In the genomic region with DNA sequence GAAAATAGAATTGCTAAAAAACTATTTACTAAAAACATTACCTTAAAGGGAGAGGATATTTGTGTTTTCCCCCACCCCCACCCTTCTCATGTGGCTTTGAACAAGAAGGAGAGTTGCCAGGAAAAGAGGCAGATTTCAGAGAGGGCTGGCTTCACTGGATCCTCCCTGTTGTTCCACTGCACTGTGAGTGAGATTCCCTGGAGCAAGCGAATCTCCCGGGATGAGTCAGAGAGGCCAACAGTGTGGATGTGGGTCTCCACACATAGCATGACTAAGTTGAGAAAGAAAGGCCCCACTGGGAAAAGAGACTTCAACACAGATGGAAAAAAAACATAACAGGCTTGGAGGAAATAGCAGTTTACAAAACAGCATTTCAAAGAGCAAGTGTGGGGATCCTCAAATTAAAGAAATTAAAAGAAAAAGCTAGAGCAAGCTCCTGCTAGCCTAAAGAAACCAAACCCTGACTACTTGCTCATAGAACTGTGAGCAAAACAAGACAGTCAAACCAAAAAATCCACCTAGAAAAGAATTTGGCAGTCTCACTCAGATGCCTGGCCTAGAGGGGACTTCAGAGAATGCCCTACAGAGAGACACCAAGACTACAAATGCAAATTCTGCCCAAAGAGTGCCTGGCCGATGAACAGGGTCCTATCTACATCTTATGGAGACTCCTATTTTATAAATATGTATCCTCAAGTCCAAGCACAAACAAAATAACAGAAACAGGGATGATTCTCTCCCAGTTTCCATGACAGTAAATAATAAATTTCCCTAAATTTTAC, we compare ENCODE assay signal across 9 cellular contexts. TPM values are rescaled to one million over a fixed set of nuclear protein-coding genes. Genes with fewer than 3 reads are reported as not detected.
A peak's percentile ranks its signal among the peaks of the same experiment; 100 is the strongest.
DNase-seq lines count a peak whose midpoint lies in the region; ATAC-seq, FAIRE-seq and TF ChIP-seq lines count a peak whose summit lies in the region.
"Had no signal": no experiment of that assay in that cellular context is flagged by ENCODE, and none has a peak within 500 bp of the region (broad histone marks: within the 10 kb centered on the region; RNA-seq: fewer than 3 reads in every experiment).

No MANE protein-coding gene starts in this region.

- H4K20me1 ChIP-seq in HCT116 (ENCODE audit: insufficient read depth) (no peaks in the 10 kb centered on the region), astrocyte (ENCODE audit: insufficient read depth, low read length) (peaks cover 16% of the 10 kb centered on the region)

- peaks cover 55% of the 10 kb centered on the region for H3K4me1 Mint-ChIP-seq in astrocyte (ENCODE audit: low read depth, unreplicated experiment)

- no peaks in the 10 kb centered on the region for H3K9me2 ChIP-seq in HCT116 (ENCODE audit: insufficient read depth)

- H2AFZ ChIP-seq in HCT116 (ENCODE audit: low read depth, low read length, poor library complexity, severe bottlenecking) = no peak overlapping the region
- no peak overlapping the region for H2AFZ ChIP-seq in astrocyte (ENCODE audit: low read depth, low read length)

- intact Hi-C loops in HCT116 (cut with micrococcal nuclease) = loop anchor here (5.0 kb wide), 3 partner anchors 59 to 279 kb away; no protein-coding TSS in a partner anchor

- ATAC-seq in HCT116 = peak; percentile 13; the same call in 1 of the 2 replicates
- no peak for ATAC-seq in GM18858 (IDR thresholded peaks at IDR 0.05; ENCODE audit: unreplicated experiment)
- no peak for ATAC-seq in HG02763 (IDR thresholded peaks at IDR 0.05; ENCODE audit: unreplicated experiment)

- peak; percentile 82 for FAIRE-seq in astrocyte (lab: Jason Lieb, UNC)

- peak overlapping the region; percentile 84 to 89; a peak in 3 of 4 replicates for H3K4me3 ChIP-seq in HCT116 (replicated peaks in 1 of 2; ENCODE audit: low read depth in 1 of 2, low read length in 2 of 2)
- peak overlapping the region; percentile 90 for H3K4me3 ChIP-seq in astrocyte (ENCODE audit: insufficient read depth, low read depth, low read length)
- H3K4me3 ChIP-seq in right atrium auricular region = peak overlapping the region; percentile 75 to 88
- H3K4me3 ChIP-seq in stomach smooth muscle (ENCODE audit: low read length in 2 of 2) = peak overlapping the region; percentile 89 to 98

- H3K27me3 Mint-ChIP-seq in astrocyte (ENCODE audit: low read depth, unreplicated experiment) = no peaks in the 10 kb centered on the region

- DNase-seq in HCT116 (ENCODE audit: low read depth, low spot score) (peak; percentile 54), astrocyte (ENCODE audit: low read depth) (peak; percentile 96), right atrium auricular region (ENCODE audit: low spot score) (peak; percentile 74), NCI-H345 (lab: John Stamatoyannopoulos, UW) (no peak)
- DNase-seq in stimulated activated CD4-positive, alpha-beta T cell treated with anti-CD3 and anti-CD28 coated beads, Interleukin-1b, Interleukin-23, amount 100 ng/mL, for 48 hours = no peak
- DNase-seq: occipital lobe had no signal

- no peaks in the 10 kb centered on the region for H3K9me3 Mint-ChIP-seq in astrocyte (ENCODE audit: unreplicated experiment)

- H3K9me3 ChIP-seq in HCT116 (ENCODE audit: control insufficient read depth in 1 of 2, insufficient read depth in 1 of 2, low read depth in 1 of 2, low read length in 2 of 2) (no peaks in the 10 kb centered on the region), astrocyte (ENCODE audit: insufficient read depth, low read depth, low read length) (no peaks in the 10 kb centered on the region), right atrium auricular region (no peaks in the 10 kb centered on the region), stomach smooth muscle (ENCODE audit: control insufficient read depth in 2 of 2, low read length in 2 of 2) (no peaks in the 10 kb centered on the region)

- H3K27me3 ChIP-seq in HCT116 (ENCODE audit: insufficient read depth, low read length) (no peaks in the 10 kb centered on the region), astrocyte (ENCODE audit: insufficient read depth, low read length) (no peaks in the 10 kb centered on the region), right atrium auricular region (no peaks in the 10 kb centered on the region), stomach smooth muscle (ENCODE audit: control insufficient read depth in 1 of 2, insufficient read depth in 2 of 2, low read length in 2 of 2) (peaks cover 0 to 2% of the 10 kb centered on the region in 2 donors)

- peak overlapping the region; percentile 96 for H3K4me3 Mint-ChIP-seq in astrocyte (ENCODE audit: unreplicated experiment)

- CTCF ChIA-PET in HCT116 (lab: Charles Lee) = interaction anchor here (3.0 kb wide), 1 partner anchor 61 kb away, joined by 13 read pairs; no protein-coding TSS in a partner anchor

- H3K4me2 ChIP-seq in HCT116 (ENCODE audit: low read length) (peak overlapping the region; percentile 99), astrocyte (ENCODE audit: low read length) (peak overlapping the region; percentile 86)

- RAD21 ChIA-PET in HCT116 (lab: Charles Lee; ENCODE audit: low non-redundant PET in 1 of 2, low total read pairs in 2 of 2, uncharacterized antibody in 2 of 2, unreplicated experiment in 2 of 2) = interaction anchor here in 1 of 2 experiments (1.0 kb wide), 1 partner anchor 78 kb away, joined by 4 read pairs; no protein-coding TSS in a partner anchor

- H3K9ac ChIP-seq in HCT116 (ENCODE audit: low read length) (peak overlapping the region; percentile 98), astrocyte (ENCODE audit: low read length) (peak overlapping the region; percentile 97), stomach smooth muscle (ENCODE audit: low read length in 2 of 2) (peak overlapping the region; percentile 30 to 100)

- POLR2A ChIA-PET in HCT116 (lab: Charles Lee) = interaction anchor here (0.9 to 1.1 kb wide), 2 partner anchors 78 to 424 kb away, joined by 3 to 5 read pairs; no protein-coding TSS in a partner anchor

- H3K27ac Mint-ChIP-seq in astrocyte (ENCODE audit: unreplicated experiment) = peak overlapping the region; percentile 98

- TF ChIP-seq POLR2A in HCT116 (IDR thresholded peaks at IDR 0.05; ENCODE audit: borderline replicate concordance, extremely low read depth, insufficient read depth, insufficient read length) = no peak

- no peak for TF ChIP-seq RAD21 in HCT116 (IDR thresholded peaks at IDR 0.05; ENCODE audit: low read depth)

- H3K36me3 ChIP-seq in HCT116 (ENCODE audit: control insufficient read depth in 1 of 2, insufficient read depth in 2 of 2, low read length in 2 of 2) (peaks cover 2 to 47% of the 10 kb centered on the region in 2 experiments; a peak in 2 of 4 replicates), astrocyte (ENCODE audit: insufficient read depth, low read length) (peaks cover 33% of the 10 kb centered on the region), right atrium auricular region (peaks cover 67% of the 10 kb centered on the region), stomach smooth muscle (ENCODE audit: control insufficient read depth in 2 of 2, insufficient read depth in 2 of 2, low read length in 2 of 2) (peaks cover 5 to 10% of the 10 kb centered on the region in 2 donors)

- no peak for TF ChIP-seq CTCF in HCT116 (IDR thresholded peaks at IDR 0.05 in 2 of 3, conservative IDR thresholded peaks at IDR 0.05 in 1 of 3; ENCODE audit: borderline replicate concordance in 1 of 3, insufficient read depth in 1 of 3, low read depth in 2 of 3, low read length in 2 of 3)
- no peak for TF ChIP-seq CTCF in astrocyte (IDR thresholded peaks at IDR 0.05; ENCODE audit: insufficient read depth, low read depth, low read length)
- no peak for TF ChIP-seq CTCF in right atrium auricular region (IDR thresholded peaks at IDR 0.05)

- BruUV-seq in HCT116 (replicated peaks; lab: Mats Ljungman, UMichigan) = no TSS peak

- peaks cover 14% of the 10 kb centered on the region for H3K36me3 Mint-ChIP-seq in astrocyte (ENCODE audit: low read depth, unreplicated experiment)

- H3K27ac ChIP-seq in HCT116 (ENCODE audit: low read depth, low read length) (peak overlapping the region; percentile 100), astrocyte (ENCODE audit: low read depth, low read length) (peak overlapping the region; percentile 95), right atrium auricular region (peak overlapping the region; percentile 98 to 99), stomach smooth muscle (ENCODE audit: low read length) (peak overlapping the region; percentile 100)

- H3K79me2 ChIP-seq in HCT116 (ENCODE audit: insufficient read depth, low read length) (peaks cover 83% of the 10 kb centered on the region), astrocyte (ENCODE audit: insufficient read depth, low read length) (peaks cover 80% of the 10 kb centered on the region)

- peaks cover 27 to 58% of the 10 kb centered on the region in 2 experiments for H3K4me1 ChIP-seq in HCT116 (ENCODE audit: control insufficient read depth in 1 of 2, insufficient read depth in 2 of 2, low read length in 2 of 2)
- peaks cover 41% of the 10 kb centered on the region for H3K4me1 ChIP-seq in astrocyte (ENCODE audit: insufficient read depth, low read length)
- H3K4me1 ChIP-seq in right atrium auricular region = peaks cover 0 to 36% of the 10 kb centered on the region in 2 donors
- H3K4me1 ChIP-seq in stomach smooth muscle (ENCODE audit: control insufficient read depth, insufficient read depth, low read length) = peaks cover 53% of the 10 kb centered on the region

TF ChIP-seq in HCT116, 20 proteins besides CTCF, POLR2A, EP300 and RAD21:
- TF ChIP-seq POLR2AphosphoS5 (IDR thresholded peaks at IDR 0.05; ENCODE audit: low read depth, low read length) (peak; percentile 22; the same call in 1 of the 2 replicates), CEBPB (IDR thresholded peaks at IDR 0.05; ENCODE audit: low read depth) (no peak), YY1 (IDR thresholded peaks at IDR 0.05; ENCODE audit: extremely low read depth, insufficient replicate concordance, low read depth, low read length) (peak; percentile 24), ELF1 (IDR thresholded peaks at IDR 0.05; ENCODE audit: borderline replicate concordance, low read depth) (no peak)
- TF ChIP-seq, protein P1, sequence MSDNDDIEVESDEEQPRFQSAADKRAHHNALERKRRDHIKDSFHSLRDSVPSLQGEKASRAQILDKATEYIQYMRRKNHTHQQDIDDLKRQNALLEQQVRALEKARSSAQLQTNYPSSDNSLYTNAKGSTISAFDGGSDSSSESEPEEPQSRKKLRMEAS (IDR thresholded peaks at IDR 0.05) = no peak
TF ChIP-seq in HCT116: peak in this region for 2.

RNA-seq across cellular contexts. Expression of gene CAV1, which starts 3.4 kb away (rescaled TPM):
- 298 TPM for total RNA-seq in HCT116 (2021; ENCODE audit: unreplicated experiment)
- 358 and 529 TPM in 2 replicates for polyA plus RNA-seq in HCT116 (2012)
- total RNA-seq in astrocyte = 384 and 472 TPM in 2 replicates
- total RNA-seq in right atrium auricular region = 100 to 1,000 TPM; 396 to 398 TPM

RNA-seq across cellular contexts. Expression of gene CAV2, which starts 28.7 kb away (rescaled TPM):
- 157 TPM for total RNA-seq in HCT116 (2021; ENCODE audit: unreplicated experiment)
- 153 and 174 TPM in 2 replicates for polyA plus RNA-seq in HCT116 (2012)
- total RNA-seq in astrocyte = 152 and 161 TPM in 2 replicates
- 100 to 1,000 TPM; 180 to 278 TPM for total RNA-seq in right atrium auricular region

Comparison
In these comparisons a context has a peak if more than half of its experiments do, and no peak if none do; other contexts are left out.
1. DNase-seq: peak in HCT116 (single experiment), astrocyte (single experiment) and right atrium auricular region (single experiment); none in NCI-H345 (single experiment) and stimulated activated CD4-positive, alpha-beta T cell treated with anti-CD3 and anti-CD28 coated beads, Interleukin-1b, Interleukin-23, amount 100 ng/mL, for 48 hours (single experiment).
2. Peak in every context shown above with its lines, with median percentiles within 50 percentile points of each other: H3K27ac ChIP-seq, H3K4me3 ChIP-seq and H3K9ac ChIP-seq.